30 cellular contexts compared by ENCODE assay signal in genomic region chr20:43676368-43676767, GRCh38. TPM values are rescaled to one million over a fixed set of nuclear protein-coding genes. Genes with fewer than 3 reads are reported as not detected.
"Had no signal": no experiment of that assay in that cellular context is flagged by ENCODE, and none has a peak within 500 bp of the region (broad histone marks: within the 10 kb centered on the region; RNA-seq: fewer than 3 reads in every experiment).

No MANE protein-coding gene starts in this region.

- H3K27me3 Mint-ChIP-seq: activated CD8-positive, alpha-beta T cell treated with anti-CD3 and anti-CD28 coated beads for 36 hours; activated naive CD4-positive, alpha-beta T cell treated with anti-CD3 and anti-CD28 coated beads, Interleukin-2, amount 10 ng/mL, durations not matched to agents 7 days and 5 days had no signal

- DNase-seq: activated CD4-positive, alpha-beta T cell treated with anti-CD3 and anti-CD28 coated beads for 4 hours; activated CD8-positive, alpha-beta memory T cell treated with anti-CD3 and anti-CD28 coated beads, Interleukin-2, amount 50 U/mL, for 4 hours; activated CD8-positive, alpha-beta T cell treated with anti-CD3 and anti-CD28 coated beads for 36 hours; activated gamma-delta T cell treated with Interleukin-2 at 50 U/mL for 16 hours; activated naive CD4-positive, alpha-beta T cell treated with anti-CD3 and anti-CD28 coated beads, Interleukin-2, amount 10 ng/mL, durations not matched to agents 7 days and 5 days; activated T-cell treated with anti-CD3 and anti-CD28 coated beads, Interleukin-2, amount 50 U/mL, for 72 hours; aorta; caudate nucleus; Kasumi-1; MV-4-11; NCI-H1092 treated with DMSO at 0.1 percent for 48 hours; NCI-H1417 treated with DMSO at 0.1 percent for 48 hours; NCI-H1694; NCI-H2081; NCI-H446 treated with DMSO at 0.1 percent for 48 hours; NCI-H524 treated with DMSO at 0.1 percent for 48 hours; NCI-H748 treated with DMSO at 0.1 percent for 48 hours; Peyer's patch; SHP77; SW 1271 had no signal

- H3K27ac ChIP-seq: breast epithelium, Peyer's patch, RWPE1, SJSA1 had no signal

- H3K4me1 ChIP-seq: breast epithelium, Peyer's patch had no signal

- H3K27ac Mint-ChIP-seq: activated CD8-positive, alpha-beta T cell treated with anti-CD3 and anti-CD28 coated beads for 36 hours; activated naive CD4-positive, alpha-beta T cell treated with anti-CD3 and anti-CD28 coated beads, Interleukin-2, amount 10 ng/mL, durations not matched to agents 7 days and 5 days; activated T-cell treated with anti-CD3 and anti-CD28 coated beads, Interleukin-2, amount 50 U/mL, for 72 hours; activated T-helper 2 cell treated with anti-CD3 and anti-CD28 coated beads, Interferon-gamma antibody, Interleukin-2, Interleukin-4, amounts not matched to agents 10 μg/mL and 5 μg/mL and 100 μg/mL, durations not matched to agents 14 hours and 24 hours and 36 hours had no signal

- H3K36me3 ChIP-seq: breast epithelium, Peyer's patch had no signal

- ATAC-seq: activated CD4-positive, CD25-positive, alpha-beta regulatory T cell treated with anti-CD3 and anti-CD28 coated beads, Interleukin-2, amount 50 U/mL, for 24 hours; activated CD8-positive, alpha-beta T cell treated with anti-CD3 and anti-CD28 coated beads for 36 hours; activated T-cell treated with anti-CD3 and anti-CD28 coated beads, Interleukin-2, amount 50 U/mL, for 72 hours; SK-N-SH treated with all-trans-retinoic acid at 6 μM for 48 hours had no signal

- H3K9me3 Mint-ChIP-seq: activated CD8-positive, alpha-beta T cell treated with anti-CD3 and anti-CD28 coated beads for 36 hours; activated T-helper 2 cell treated with anti-CD3 and anti-CD28 coated beads, Interferon-gamma antibody, Interleukin-2, Interleukin-4, amounts not matched to agents 10 μg/mL and 5 μg/mL and 100 μg/mL, durations not matched to agents 14 hours and 24 hours and 36 hours had no signal

- H3K4me3 ChIP-seq: breast epithelium, K562, Peyer's patch, SJSA1 had no signal

- H3K4me3 Mint-ChIP-seq: activated CD8-positive, alpha-beta T cell treated with anti-CD3 and anti-CD28 coated beads for 36 hours; activated naive CD4-positive, alpha-beta T cell treated with anti-CD3 and anti-CD28 coated beads, Interleukin-2, amount 10 ng/mL, durations not matched to agents 7 days and 5 days; activated T-cell treated with anti-CD3 and anti-CD28 coated beads, Interleukin-2, amount 50 U/mL, for 72 hours had no signal

- H3K9me3 ChIP-seq: breast epithelium, Peyer's patch, SJSA1 had no signal

- H3K27me3 ChIP-seq: breast epithelium, Peyer's patch, SJSA1 had no signal

RNA-seq across cellular contexts. Expression of gene GTSF1L, which starts 50.4 kb away (rescaled TPM):
- total RNA-seq: activated CD8-positive, alpha-beta T cell treated with anti-CD3 and anti-CD28 coated beads for 36 hours; activated T-cell treated with anti-CD3 and anti-CD28 coated beads, Interleukin-2, amount 50 U/mL, for 72 hours; activated T-helper 2 cell treated with anti-CD3 and anti-CD28 coated beads, Interferon-gamma antibody, Interleukin-2, Interleukin-4, amounts not matched to agents 10 μg/mL and 5 μg/mL and 100 μg/mL, durations not matched to agents 14 hours and 24 hours and 36 hours; aorta; breast epithelium; cerebellum; K562; M059J; Peyer's patch; SJSA1; T-helper 1 cell treated with Interleukin-12 subunit alpha and Interleukin-12 subunit beta and Interleukin-4 antibody, amounts not matched to agents 30 ng/mL and 1 ng/mL, for 36 hours had no signal
- polyA plus RNA-seq: aorta, K562 had no signal
